In genomic region chr3:129020691-129021090, GRCh38 we compare ENCODE assay signal across 21 cellular contexts. TPM values are rescaled to one million over a fixed set of nuclear protein-coding genes. Genes with fewer than 3 reads are reported as not detected.
"Had no signal": no experiment of that assay in that cellular context is flagged by ENCODE, and none has a peak within 500 bp of the region (broad histone marks: within the 10 kb centered on the region; RNA-seq: fewer than 3 reads in every experiment).

No MANE protein-coding gene starts in this region.

- H3K36me3 ChIP-seq: gastroesophageal sphincter, left lung, ovary, WERI-Rb-1 had no signal

- DNase-seq: activated CD4-positive, alpha-beta memory T cell treated with anti-CD3 and anti-CD28 coated beads for 36 hours; activated CD4-positive, alpha-beta T cell treated with anti-CD3 and anti-CD28 coated beads for 36 hours; activated T-cell treated with anti-CD3 and anti-CD28 coated beads, Interleukin-2, amount 50 U/mL, for 24 hours; caudate nucleus; cortex of kidney; effector CD4-positive, alpha-beta T cell; left lung; naive B cell; SIG-M5; stimulated activated CD4-positive, alpha-beta T cell treated with anti-CD3 and anti-CD28 coated beads, Interleukin-15, amount 100 ng/mL, for 24 hours; stimulated activated CD4-positive, alpha-beta T cell treated with anti-CD3 and anti-CD28 coated beads, Interleukin-4, amount 100 ng/mL, for 24 hours; stimulated activated naive CD4-positive, alpha-beta T cell; T-helper 17 cell; WERI-Rb-1 had no signal

- H3K27me3 ChIP-seq: gastroesophageal sphincter, hepatocyte, left lung, ovary had no signal

- H3K27ac ChIP-seq: hepatocyte, ovary, WERI-Rb-1 had no signal

- FAIRE-seq: keratinocyte had no signal

- H3K4me3 ChIP-seq: gastroesophageal sphincter, hepatocyte, left lung, ovary had no signal

- H3K9me3 ChIP-seq: gastroesophageal sphincter, left lung, ovary had no signal

RNA-seq across cellular contexts. Expression of gene EFCC1, which starts 19.6 kb away (rescaled TPM):
- total RNA-seq: renal cortical epithelial cell had no signal
- polyA plus RNA-seq: keratinocyte had no signal

RNA-seq across cellular contexts. Expression of gene GP9, which starts 39.9 kb away (rescaled TPM):
- total RNA-seq: activated CD4-positive, alpha-beta memory T cell treated with anti-CD3 and anti-CD28 coated beads for 36 hours; activated CD4-positive, alpha-beta T cell treated with anti-CD3 and anti-CD28 coated beads for 36 hours; gastroesophageal sphincter; hepatocyte; mesothelial cell of epicardium; ovary; renal cortical epithelial cell; skeletal muscle tissue had no signal
- polyA plus RNA-seq: hepatocyte, keratinocyte, ovary had no signal
